In genomic region chr5:135588299-135588698, GRCh38 we compare ENCODE assay signal across 9 cellular contexts. TPM values are rescaled to one million over a fixed set of nuclear protein-coding genes. Genes with fewer than 3 reads are reported as not detected.
"Had no signal": no experiment of that assay in that cellular context is flagged by ENCODE, and none has a peak within 500 bp of the region (broad histone marks: within the 10 kb centered on the region; RNA-seq: fewer than 3 reads in every experiment).

No MANE protein-coding gene starts in this region.

- DNase-seq: H7, HFFc6, IMR-90 had no signal

- H3K4me2 ChIP-seq: GM23338 had no signal

- H3K36me3 ChIP-seq: HAP-1 had no signal

- H3K9me3 ChIP-seq: HAP-1 had no signal

- H2AFZ ChIP-seq: GM23338 had no signal

- H3K4me3 ChIP-seq: GM23338, HAP-1, K562 had no signal

- FAIRE-seq: HTR-8/SVneo, K562 had no signal

RNA-seq across cellular contexts. Expression of gene CXCL14, which starts 9.5 kb away (rescaled TPM):
- total RNA-seq: GM23338, HT-29, IMR-90, K562 had no signal
- polyA plus RNA-seq: IMR-90, K562 had no signal

RNA-seq across cellular contexts. Expression of gene NEUROG1, which starts 52.5 kb away (rescaled TPM):
- total RNA-seq: GM23338, H4, H7, HFFc6, HT-29, IMR-90, K562 had no signal
- polyA plus RNA-seq: IMR-90, K562 had no signal
